18 cellular contexts compared by ENCODE assay signal in genomic region chr2:171034315-171034714, GRCh38.
"Had no signal": no experiment of that assay in that cellular context is flagged by ENCODE, and none has a peak within 500 bp of the region (broad histone marks: within the 10 kb centered on the region; RNA-seq: fewer than 3 reads in every experiment).

No MANE protein-coding gene starts in this region.

- H3K9me3 Mint-ChIP-seq: neural progenitor cell had no signal

- H3K27ac ChIP-seq: cardiac muscle cell, lower lobe of right lung, neural progenitor cell, right lobe of liver, transverse colon, vagina had no signal

- H3K4me1 ChIP-seq: lower lobe of right lung, neural progenitor cell, right lobe of liver, transverse colon, vagina had no signal

- FAIRE-seq: astrocyte, colon, endometrium had no signal

- H3K27ac Mint-ChIP-seq: activated naive CD4-positive, alpha-beta T cell treated with anti-CD3 and anti-CD28 coated beads, Interleukin-2, amount 10 ng/mL, durations not matched to agents 7 days and 5 days; activated T-helper 2 cell treated with anti-CD3 and anti-CD28 coated beads, Interferon-gamma antibody, Interleukin-2, Interleukin-4, amounts not matched to agents 10 μg/mL and 5 μg/mL and 100 μg/mL, durations not matched to agents 14 hours and 24 hours and 36 hours; neural progenitor cell; WTC11 had no signal

- ATAC-seq: left cardiac atrium; lower lobe of right lung; right lobe of liver; stimulated activated naive CD8-positive, alpha-beta T cell treated with anti-CD3 and anti-CD28 coated beads, Interleukin-15, Interleukin-2, amounts not matched to agents 100 U/mL and 50 U/mL, for 24 hours; WTC11 had no signal

- H2AFZ ChIP-seq: neural progenitor cell had no signal

- DNase-seq: activated naive CD4-positive, alpha-beta T cell treated with anti-CD3 and anti-CD28 coated beads, Interleukin-2, amount 10 ng/mL, durations not matched to agents 7 days and 5 days; esophagus squamous epithelium; foreskin fibroblast; left cardiac atrium; lower lobe of right lung; naive B cell; right lobe of liver; stimulated activated naive CD8-positive, alpha-beta T cell treated with anti-CD3 and anti-CD28 coated beads, Interleukin-15, Interleukin-2, amounts not matched to agents 100 U/mL and 50 U/mL, for 24 hours; T-helper 2 cell; transverse colon had no signal

- H3K4me3 Mint-ChIP-seq: activated naive CD4-positive, alpha-beta T cell treated with anti-CD3 and anti-CD28 coated beads, Interleukin-2, amount 10 ng/mL, durations not matched to agents 7 days and 5 days; naive B cell; neural progenitor cell; WTC11 had no signal

- H3K27me3 Mint-ChIP-seq: activated naive CD4-positive, alpha-beta T cell treated with anti-CD3 and anti-CD28 coated beads, Interleukin-2, amount 10 ng/mL, durations not matched to agents 7 days and 5 days; naive B cell had no signal

- H3K9ac ChIP-seq: neural progenitor cell had no signal

- H3K4me2 ChIP-seq: neural progenitor cell had no signal

- H3K27me3 ChIP-seq: cardiac muscle cell, esophagus squamous epithelium, neural progenitor cell, right lobe of liver, transverse colon, vagina had no signal

- H3K4me1 Mint-ChIP-seq: activated naive CD4-positive, alpha-beta T cell treated with anti-CD3 and anti-CD28 coated beads, Interleukin-2, amount 10 ng/mL, durations not matched to agents 7 days and 5 days; naive B cell; neural progenitor cell had no signal

- H3K4me3 ChIP-seq: cardiac muscle cell, esophagus squamous epithelium, lower lobe of right lung, neural progenitor cell, right lobe of liver, transverse colon, vagina had no signal

- H3K9me3 ChIP-seq: esophagus squamous epithelium, lower lobe of right lung, right lobe of liver, transverse colon, vagina had no signal
